1 cellular context compared by ENCODE assay signal in genomic region chr5:10793785-10794184, GRCh38.
TF ChIP-seq lines count a peak whose summit lies in the region.

No MANE protein-coding gene starts in this region.

TF ChIP-seq in IMR-90, 13 proteins besides CTCF, POLR2A, EP300 and RAD21 (continued from another document):
- TF ChIP-seq MXI1 (IDR thresholded peaks at IDR 0.05; ENCODE audit: borderline replicate concordance, low read depth, low read length): no peak
- TF ChIP-seq BHLHE40 (IDR thresholded peaks at IDR 0.05; ENCODE audit: low read depth, low read length): no peak
- no peak for TF ChIP-seq NFE2L2 (IDR thresholded peaks at IDR 0.05; ENCODE audit: low read depth, low read length)
- no peak for TF ChIP-seq RFX5 (IDR thresholded peaks at IDR 0.05; ENCODE audit: low read depth, low read length)
- TF ChIP-seq SMC3 (IDR thresholded peaks at IDR 0.05; ENCODE audit: low read depth, low read length): no peak
- TF ChIP-seq USF2 (IDR thresholded peaks at IDR 0.05; ENCODE audit: low read depth, low read length): no peak
